In genomic region chr2:196992466-196992865, GRCh38 we compare ENCODE assay signal across 25 cellular contexts.
A peak's percentile ranks its signal among the peaks of the same experiment; 100 is the strongest.
DNase-seq lines count a peak whose midpoint lies in the region; ATAC-seq and TF ChIP-seq lines count a peak whose summit lies in the region.
"Had no signal": no experiment of that assay in that cellular context is flagged by ENCODE, and none has a peak within 500 bp of the region (broad histone marks: within the 10 kb centered on the region; RNA-seq: fewer than 3 reads in every experiment).

No MANE protein-coding gene starts in this region.

- H3K4me3 ChIP-seq in CD8-positive, alpha-beta T cell (ENCODE audit: low read depth, low read length), result no peak overlapping the region
- H3K4me3 ChIP-seq in naive thymus-derived CD4-positive, alpha-beta T cell (ENCODE audit: low read length), result no peak overlapping the region
- H3K4me3 ChIP-seq: dorsolateral prefrontal cortex, right lobe of liver, SJCRH30, testis had no signal

- no peaks in the 10 kb centered on the region for H3K9me3 Mint-ChIP-seq in T-helper 1 cell treated with Interleukin-12 subunit alpha and Interleukin-12 subunit beta and Interleukin-4 antibody, amounts not matched to agents 30 μg/mL and 1 μg/mL, for 36 hours
- H3K9me3 Mint-ChIP-seq in CD8-positive, alpha-beta T cell, result no peaks in the 10 kb centered on the region
- H3K9me3 Mint-ChIP-seq in activated naive CD8-positive, alpha-beta T cell treated with anti-CD3 and anti-CD28 coated beads for 36 hours, result peaks cover 3% of the 10 kb centered on the region
- peaks cover 0 to 3% (median 0%) of the 10 kb centered on the region in 11 donors for H3K9me3 Mint-ChIP-seq in naive thymus-derived CD4-positive, alpha-beta T cell
- H3K9me3 Mint-ChIP-seq: brain, mesothelial cell of epicardium, nephron had no signal

- no peak overlapping the region for H3K4me3 Mint-ChIP-seq in T-helper 1 cell treated with Interleukin-12 subunit alpha and Interleukin-12 subunit beta and Interleukin-4 antibody, amounts not matched to agents 30 μg/mL and 1 μg/mL, for 36 hours
- no peak overlapping the region for H3K4me3 Mint-ChIP-seq in CD8-positive, alpha-beta T cell
- no peak overlapping the region for H3K4me3 Mint-ChIP-seq in activated naive CD8-positive, alpha-beta T cell treated with anti-CD3 and anti-CD28 coated beads for 36 hours
- no peak overlapping the region for H3K4me3 Mint-ChIP-seq in naive thymus-derived CD4-positive, alpha-beta T cell
- H3K4me3 Mint-ChIP-seq: activated CD8-positive, alpha-beta memory T cell treated with anti-CD3 and anti-CD28 coated beads, Interleukin-2, amount 10 ng/mL, durations not matched to agents 7 days and 5 days; brain; mesothelial cell of epicardium; nephron had no signal

- CTCF ChIA-PET in CD8-positive, alpha-beta T cell (lab: Charles Lee), result interaction anchor here (1.0 kb wide), 1 partner anchor 19 kb away, joined by 3 read pairs; no protein-coding TSS in a partner anchor
- CTCF ChIA-PET in naive thymus-derived CD4-positive, alpha-beta T cell (lab: Charles Lee), result interaction anchor here (1.1 to 1.3 kb wide), 2 partner anchors 19 to 36 kb away, joined by 3 read pairs; no protein-coding TSS in a partner anchor

- intact Hi-C loops in CD8-positive, alpha-beta T cell (cut with DNase I, micrococcal nuclease), result no loop called here
- intact Hi-C loops in naive thymus-derived CD4-positive, alpha-beta T cell (cut with micrococcal nuclease), result no loop called here

- POLR2A ChIA-PET in CD8-positive, alpha-beta T cell (lab: Charles Lee), result no interaction called here
- POLR2A ChIA-PET in naive thymus-derived CD4-positive, alpha-beta T cell (lab: Charles Lee), result no interaction called here

- H3K4me1 ChIP-seq in CD8-positive, alpha-beta T cell (ENCODE audit: insufficient read depth, low read length), result peaks cover 11% of the 10 kb centered on the region
- peaks cover 0 to 14% of the 10 kb centered on the region in 2 donors for H3K4me1 ChIP-seq in naive thymus-derived CD4-positive, alpha-beta T cell (ENCODE audit: control insufficient read depth in 2 of 2, insufficient read depth in 2 of 2, low read length in 2 of 2)
- H3K4me1 ChIP-seq: right lobe of liver, SJCRH30, testis had no signal

- DNase-seq in T-helper 1 cell (no peak), NCI-H2227 treated with DMSO at 0.1 percent for 48 hours (lab: John Stamatoyannopoulos, UW) (no peak), NCI-H2196 (lab: John Stamatoyannopoulos, UW; ENCODE audit: unreplicated experiment) (no peak), nucleus accumbens (lab: John Stamatoyannopoulos, UW) (no peak)
- DNase-seq in CD8-positive, alpha-beta T cell, result no peak
- no peak for DNase-seq in activated naive CD8-positive, alpha-beta T cell treated with anti-CD3 and anti-CD28 coated beads for 36 hours
- no peak for DNase-seq in naive thymus-derived CD4-positive, alpha-beta T cell
- DNase-seq: activated CD4-positive, alpha-beta T cell treated with anti-CD3 and anti-CD28 coated beads for 4 hours; activated CD8-positive, alpha-beta memory T cell treated with anti-CD3 and anti-CD28 coated beads, Interleukin-2, amount 10 ng/mL, durations not matched to agents 7 days and 5 days; dorsolateral prefrontal cortex; NCI-H1105 treated with DMSO at 0.1 percent for 48 hours; NCI-H2029; NCI-H226; NCI-H748 treated with DMSO at 0.1 percent for 48 hours; right lobe of liver; SJCRH30; stimulated activated CD4-positive, alpha-beta T cell treated with anti-CD3 and anti-CD28 coated beads, Interleukin-2, amount 100 ng/mL, for 48 hours; testis had no signal

- no peak for TF ChIP-seq CTCF in CD8-positive, alpha-beta T cell (IDR thresholded peaks at IDR 0.05)

- peak overlapping the region; percentile 8 for H3K27ac Mint-ChIP-seq in T-helper 1 cell treated with Interleukin-12 subunit alpha and Interleukin-12 subunit beta and Interleukin-4 antibody, amounts not matched to agents 30 μg/mL and 1 μg/mL, for 36 hours
- H3K27ac Mint-ChIP-seq in CD8-positive, alpha-beta T cell, result peak overlapping the region; percentile 73
- H3K27ac Mint-ChIP-seq in activated naive CD8-positive, alpha-beta T cell treated with anti-CD3 and anti-CD28 coated beads for 36 hours, result peak overlapping the region; percentile 55
- H3K27ac Mint-ChIP-seq in naive thymus-derived CD4-positive, alpha-beta T cell, result peak overlapping the region in 7 of 9 donors; percentile 49 to 86 (median 71)
- H3K27ac Mint-ChIP-seq: activated CD8-positive, alpha-beta memory T cell treated with anti-CD3 and anti-CD28 coated beads, Interleukin-2, amount 10 ng/mL, durations not matched to agents 7 days and 5 days; mesothelial cell of epicardium; nephron had no signal

- peaks cover 37% of the 10 kb centered on the region for H3K36me3 ChIP-seq in CD8-positive, alpha-beta T cell (ENCODE audit: insufficient read depth, low read length)
- peaks cover 16 to 61% (median 24%) of the 10 kb centered on the region in 3 experiments for H3K36me3 ChIP-seq in naive thymus-derived CD4-positive, alpha-beta T cell (ENCODE audit: control insufficient read depth in 2 of 3, insufficient read depth in 3 of 3, low read length in 3 of 3)
- H3K36me3 ChIP-seq: SJCRH30 had no signal

- H3K27me3 ChIP-seq in CD8-positive, alpha-beta T cell (ENCODE audit: insufficient read depth, low read length), result no peaks in the 10 kb centered on the region
- no peaks in the 10 kb centered on the region for H3K27me3 ChIP-seq in naive thymus-derived CD4-positive, alpha-beta T cell (ENCODE audit: control insufficient read depth in 2 of 2, insufficient read depth in 2 of 2, low read length in 2 of 2)
- H3K27me3 ChIP-seq: dorsolateral prefrontal cortex, right lobe of liver, SJCRH30, testis had no signal

- H3K27me3 Mint-ChIP-seq in T-helper 1 cell treated with Interleukin-12 subunit alpha and Interleukin-12 subunit beta and Interleukin-4 antibody, amounts not matched to agents 30 μg/mL and 1 μg/mL, for 36 hours (ENCODE audit: low read depth), result no peaks in the 10 kb centered on the region
- no peaks in the 10 kb centered on the region for H3K27me3 Mint-ChIP-seq in CD8-positive, alpha-beta T cell (ENCODE audit: low read depth)
- no peaks in the 10 kb centered on the region for H3K27me3 Mint-ChIP-seq in activated naive CD8-positive, alpha-beta T cell treated with anti-CD3 and anti-CD28 coated beads for 36 hours
- no peaks in the 10 kb centered on the region for H3K27me3 Mint-ChIP-seq in naive thymus-derived CD4-positive, alpha-beta T cell
- H3K27me3 Mint-ChIP-seq: activated CD8-positive, alpha-beta memory T cell treated with anti-CD3 and anti-CD28 coated beads, Interleukin-2, amount 10 ng/mL, durations not matched to agents 7 days and 5 days; brain had no signal

- peaks cover 57% of the 10 kb centered on the region for H3K36me3 Mint-ChIP-seq in T-helper 1 cell treated with Interleukin-12 subunit alpha and Interleukin-12 subunit beta and Interleukin-4 antibody, amounts not matched to agents 30 μg/mL and 1 μg/mL, for 36 hours (ENCODE audit: low read depth)
- peaks cover 85% of the 10 kb centered on the region for H3K36me3 Mint-ChIP-seq in CD8-positive, alpha-beta T cell
- H3K36me3 Mint-ChIP-seq in activated naive CD8-positive, alpha-beta T cell treated with anti-CD3 and anti-CD28 coated beads for 36 hours, result peaks cover 60% of the 10 kb centered on the region
- peaks cover 14 to 66% (median 53%) of the 10 kb centered on the region in 5 donors for H3K36me3 Mint-ChIP-seq in naive thymus-derived CD4-positive, alpha-beta T cell
- H3K36me3 Mint-ChIP-seq: mesothelial cell of epicardium had no signal

- no peak for ATAC-seq in CD8-positive, alpha-beta T cell
- no peak for ATAC-seq in naive thymus-derived CD4-positive, alpha-beta T cell
- ATAC-seq: activated CD8-positive, alpha-beta memory T cell treated with anti-CD3 and anti-CD28 coated beads, Interleukin-2, amount 10 ng/mL, durations not matched to agents 7 days and 5 days; HCT116; right lobe of liver had no signal

- H3K27ac ChIP-seq in CD8-positive, alpha-beta T cell (ENCODE audit: low read depth, low read length), result no peak overlapping the region
- no peak overlapping the region for H3K27ac ChIP-seq in naive thymus-derived CD4-positive, alpha-beta T cell (ENCODE audit: low read depth, low read length)
- H3K27ac ChIP-seq: 22Rv1, C4-2B, right lobe of liver, SJCRH30, testis had no signal

- peaks cover 44% of the 10 kb centered on the region for H3K4me1 Mint-ChIP-seq in T-helper 1 cell treated with Interleukin-12 subunit alpha and Interleukin-12 subunit beta and Interleukin-4 antibody, amounts not matched to agents 30 μg/mL and 1 μg/mL, for 36 hours (ENCODE audit: low read depth)
- peaks cover 37% of the 10 kb centered on the region for H3K4me1 Mint-ChIP-seq in CD8-positive, alpha-beta T cell (ENCODE audit: low read depth)
- peaks cover 47% of the 10 kb centered on the region for H3K4me1 Mint-ChIP-seq in activated naive CD8-positive, alpha-beta T cell treated with anti-CD3 and anti-CD28 coated beads for 36 hours
- H3K4me1 Mint-ChIP-seq in naive thymus-derived CD4-positive, alpha-beta T cell, result peaks cover 20 to 56% (median 48%) of the 10 kb centered on the region in 7 donors

- no peaks in the 10 kb centered on the region for H3K9me3 ChIP-seq in CD8-positive, alpha-beta T cell (ENCODE audit: low read length)
- no peaks in the 10 kb centered on the region for H3K9me3 ChIP-seq in naive thymus-derived CD4-positive, alpha-beta T cell (ENCODE audit: control insufficient read depth in 2 of 3, low read length in 3 of 3)
- H3K9me3 ChIP-seq: right lobe of liver, SJCRH30, testis had no signal

Comparison
In these comparisons a context has a peak if more than half of its experiments do, and no peak if none do; other contexts are left out.
1. H3K27ac Mint-ChIP-seq: peak in every context shown above with its lines; median percentile 73 in CD8-positive, alpha-beta T cell; 71 in naive thymus-derived CD4-positive, alpha-beta T cell; 55 in activated naive CD8-positive, alpha-beta T cell treated with anti-CD3 and anti-CD28 coated beads for 36 hours; 8 in T-helper 1 cell treated with Interleukin-12 subunit alpha and Interleukin-12 subunit beta and Interleukin-4 antibody, amounts not matched to agents 30 μg/mL and 1 μg/mL, for 36 hours.